32 cellular contexts compared by ENCODE assay signal in the genomic region with DNA sequence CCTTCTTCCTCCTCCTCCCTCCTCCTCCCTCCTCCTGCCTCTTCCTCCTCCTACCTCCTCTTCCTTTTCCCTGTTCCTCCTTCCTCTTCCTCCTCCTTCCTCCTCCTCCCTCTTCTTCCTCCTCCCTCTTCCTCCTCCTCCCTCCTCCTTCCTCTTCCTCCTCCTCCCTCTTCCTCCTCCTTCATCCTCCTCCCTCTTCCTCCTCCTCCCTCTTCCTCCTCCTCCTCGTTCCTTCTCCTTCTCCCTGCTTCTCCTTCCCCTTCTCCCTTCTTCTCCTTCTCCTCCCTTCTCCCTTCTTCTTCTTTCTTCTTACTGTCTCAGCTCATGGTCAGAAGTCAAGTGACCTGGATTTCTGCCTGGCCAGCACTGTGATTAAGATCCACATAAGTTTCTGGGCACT. TPM values are rescaled to one million over a fixed set of nuclear protein-coding genes. Genes with fewer than 3 reads are reported as not detected.
"Had no signal": no experiment of that assay in that cellular context is flagged by ENCODE, and none has a peak within 500 bp of the region (broad histone marks: within the 10 kb centered on the region; RNA-seq: fewer than 3 reads in every experiment).

No MANE protein-coding gene starts in this region.

- H3K4me1 ChIP-seq: gastroesophageal sphincter, heart left ventricle, neural progenitor cell, prostate gland, right atrium auricular region had no signal

- H3K9me3 Mint-ChIP-seq: effector memory CD8-positive, alpha-beta T cell; naive thymus-derived CD4-positive, alpha-beta T cell; nephron; neural progenitor cell; stimulated activated naive CD8-positive, alpha-beta T cell treated with anti-CD3 and anti-CD28 coated beads, Interleukin-15, Interleukin-2, amounts not matched to agents 100 ng/mL and 50 ng/mL, for 24 hours; type B pancreatic cell had no signal

- H3K79me2 ChIP-seq: hepatocyte had no signal

- H3K27ac Mint-ChIP-seq: effector memory CD8-positive, alpha-beta T cell; memory B cell; naive thymus-derived CD4-positive, alpha-beta T cell; nephron; neural progenitor cell; stimulated activated naive B cell treated with anti-CD40 and anti-IgM and Interleukin-4, amounts not matched to agents 10 μg/mL and 1 μg/mL and 100 μg/mL, for 72 hours; stimulated activated naive CD8-positive, alpha-beta T cell treated with anti-CD3 and anti-CD28 coated beads, Interleukin-15, Interleukin-2, amounts not matched to agents 100 ng/mL and 50 ng/mL, for 24 hours; type B pancreatic cell had no signal

- H3K4me3 ChIP-seq: esophagus squamous epithelium, gastroesophageal sphincter, heart left ventricle, hepatocyte, lung, neural progenitor cell, prostate gland, right atrium auricular region, sigmoid colon, tibial artery had no signal

- H3K27me3 ChIP-seq: hepatocyte, neural progenitor cell, right atrium auricular region, sigmoid colon had no signal

- H3K36me3 Mint-ChIP-seq: naive thymus-derived CD4-positive, alpha-beta T cell; neural progenitor cell; stimulated activated naive B cell treated with anti-CD40 and anti-IgM and Interleukin-4, amounts not matched to agents 10 μg/mL and 1 μg/mL and 100 μg/mL, for 72 hours; type B pancreatic cell had no signal

- H3K4me2 ChIP-seq: hepatocyte, neural progenitor cell had no signal

- H3K9me3 ChIP-seq: esophagus squamous epithelium, gastroesophageal sphincter, heart left ventricle, prostate gland, right atrium auricular region, sigmoid colon, tibial artery had no signal

- DNase-seq: cortex of kidney; effector memory CD8-positive, alpha-beta T cell; erythroblast; esophagus squamous epithelium; heart left ventricle; kidney; midbrain; naive thymus-derived CD4-positive, alpha-beta T cell; nucleus accumbens; sigmoid colon; stimulated activated CD4-positive, alpha-beta T cell treated with anti-CD3 and anti-CD28 coated beads, Interleukin-2, amount 100 ng/mL, for 24 hours; stimulated activated CD4-positive, alpha-beta T cell treated with anti-CD3 and anti-CD28 coated beads, Interleukin-4, amount 100 ng/mL, for 24 hours; stimulated activated naive B cell treated with anti-CD40 and anti-IgM and Interleukin-4, amounts not matched to agents 10 μg/mL and 1 μg/mL and 100 μg/mL, for 72 hours; tibial artery had no signal

- H2AFZ ChIP-seq: hepatocyte, neural progenitor cell had no signal

- H3K27ac ChIP-seq: esophagus squamous epithelium, gastroesophageal sphincter, heart left ventricle, hepatocyte, neural progenitor cell, prostate gland, right atrium auricular region, sigmoid colon had no signal

- FAIRE-seq: endometrium, kidney had no signal

- H3K4me1 Mint-ChIP-seq: memory B cell; naive thymus-derived CD4-positive, alpha-beta T cell; neural progenitor cell; stimulated activated naive B cell treated with anti-CD40 and anti-IgM and Interleukin-4, amounts not matched to agents 10 μg/mL and 1 μg/mL and 100 μg/mL, for 72 hours had no signal

- H3K36me3 ChIP-seq: esophagus squamous epithelium, gastroesophageal sphincter, heart left ventricle, neural progenitor cell, prostate gland, right atrium auricular region, sigmoid colon, tibial artery had no signal

- ATAC-seq: effector memory CD8-positive, alpha-beta T cell; gastroesophageal sphincter; heart left ventricle; left lobe of liver; naive thymus-derived CD4-positive, alpha-beta T cell; stimulated activated naive B cell treated with anti-CD40 and anti-IgM and Interleukin-4, amounts not matched to agents 10 μg/mL and 1 μg/mL and 100 μg/mL, for 72 hours had no signal

- H3K9ac ChIP-seq: neural progenitor cell had no signal

- H3K4me3 Mint-ChIP-seq: effector memory CD8-positive, alpha-beta T cell; memory B cell; naive thymus-derived CD4-positive, alpha-beta T cell; nephron; neural progenitor cell; stimulated activated naive B cell treated with anti-CD40 and anti-IgM and Interleukin-4, amounts not matched to agents 10 μg/mL and 1 μg/mL and 100 μg/mL, for 72 hours; stimulated activated naive CD8-positive, alpha-beta T cell treated with anti-CD3 and anti-CD28 coated beads, Interleukin-15, Interleukin-2, amounts not matched to agents 100 ng/mL and 50 ng/mL, for 24 hours; type B pancreatic cell had no signal

RNA-seq across cellular contexts. Expression of a gene that starts 7.7 kb away (rescaled TPM):
- total RNA-seq: dermis microvascular lymphatic vessel endothelial cell; esophagus squamous epithelium; gastroesophageal sphincter; hepatocyte; kidney; left lobe of liver; mucosa of gallbladder; naive thymus-derived CD4-positive, alpha-beta T cell; osteocyte; right atrium auricular region; sigmoid colon; subcutaneous adipose tissue had no signal
- polyA plus RNA-seq: heart left ventricle; hepatocyte; liver; naive thymus-derived CD4-positive, alpha-beta T cell; urinary bladder had no signal
